ENCODE assay signal across 8 cellular contexts in genomic region chr14:53955671-53956426, GRCh38.
A peak's percentile ranks its signal among the peaks of the same experiment; 100 is the strongest.
DNase-seq lines count a peak whose midpoint lies in the region; ATAC-seq and TF ChIP-seq lines count a peak whose summit lies in the region.

No MANE protein-coding gene starts in this region.

- H3K9me3 ChIP-seq in HUES48 (ENCODE audit: control insufficient read depth, insufficient read depth, low read length), result no peaks in the 10 kb centered on the region
- H3K9me3 ChIP-seq in mucosa of stomach (ENCODE audit: control insufficient read depth, low read length), result no peaks in the 10 kb centered on the region

- no peak for TF ChIP-seq CTCF in AG09309 (IDR thresholded peaks at IDR 0.05; ENCODE audit: control insufficient read depth, insufficient read depth, low read depth, low read length, missing control alignments)
- no peak for TF ChIP-seq CTCF in coronary artery (IDR thresholded peaks at IDR 0.05)

- H3K9ac ChIP-seq in HUES48 (ENCODE audit: low read depth, low read length) (peak overlapping the region; percentile 32), mucosa of stomach (ENCODE audit: low read length) (peak overlapping the region; percentile 69)

- H3K4me3 ChIP-seq in AG09309 (ENCODE audit: control insufficient read depth, low read depth, low read length), result peak overlapping the region; percentile 76
- H3K4me3 ChIP-seq in HUES48 (ENCODE audit: low read depth, low read length), result peak overlapping the region; percentile 88
- H3K4me3 ChIP-seq in coronary artery, result peak overlapping the region; percentile 88
- peak overlapping the region; percentile 0 for H3K4me3 ChIP-seq in mucosa of stomach (ENCODE audit: low read length)

- peaks cover 24% of the 10 kb centered on the region for H3K4me1 ChIP-seq in HUES48 (ENCODE audit: control insufficient read depth, insufficient read depth, low read length)
- H3K4me1 ChIP-seq in mucosa of stomach (ENCODE audit: control insufficient read depth, insufficient read depth, low read length), result peaks cover 28% of the 10 kb centered on the region

- H3K27ac ChIP-seq in HUES48 (ENCODE audit: low read depth, low read length) (no peak overlapping the region), coronary artery (peak overlapping the region; percentile 55 to 97)

- no peak for DNase-seq in AG09309 (ENCODE audit: low read depth)
- peak; percentile 86 for DNase-seq in coronary artery (ENCODE audit: low spot score)
- DNase-seq in NCI-H1092 (lab: John Stamatoyannopoulos, UW), result no peak
- no peak for DNase-seq in central memory CD4-positive, alpha-beta T cell
- DNase-seq in D341Med (ENCODE audit: low spot score), result no peak

- ATAC-seq in HG03460 (IDR thresholded peaks at IDR 0.05; ENCODE audit: unreplicated experiment), result no peak

- H3K27me3 ChIP-seq in HUES48 (ENCODE audit: control insufficient read depth, insufficient read depth, low read length) (peaks cover 77% of the 10 kb centered on the region), mucosa of stomach (ENCODE audit: control insufficient read depth, insufficient read depth, low read length) (peaks cover 62% of the 10 kb centered on the region)

- H3K36me3 ChIP-seq in HUES48 (ENCODE audit: control insufficient read depth, insufficient read depth, low read length), result peaks cover 7% of the 10 kb centered on the region; the same call in 1 of the 2 replicates
- no peaks in the 10 kb centered on the region for H3K36me3 ChIP-seq in mucosa of stomach (ENCODE audit: control insufficient read depth, insufficient read depth, low read length)

Comparison
In these comparisons a context has a peak if more than half of its experiments do, and no peak if none do; other contexts are left out.
1. H3K4me3 ChIP-seq: peak in every context shown above with its lines; median percentile 88 in HUES48; 88 in coronary artery; 76 in AG09309; 0 in mucosa of stomach.